In genomic region chr4:103201254-103201653, GRCh38 we compare ENCODE assay signal across 33 cellular contexts.
"Had no signal": no experiment of that assay in that cellular context is flagged by ENCODE, and none has a peak within 500 bp of the region (broad histone marks: within the 10 kb centered on the region; RNA-seq: fewer than 3 reads in every experiment).

No MANE protein-coding gene starts in this region.

- DNase-seq: activated CD4-positive, alpha-beta memory T cell treated with anti-CD3 and anti-CD28 coated beads for 36 hours; activated CD4-positive, alpha-beta T cell treated with anti-CD3 and anti-CD28 coated beads for 36 hours; activated CD4-positive, alpha-beta T cell treated with anti-CD3 and anti-CD28 coated beads, Interleukin-2, amount 10 ng/mL, durations not matched to agents 24 days and 14 days; activated CD4-positive, CD25-positive, alpha-beta regulatory T cell; activated CD4-positive, CD25-positive, alpha-beta regulatory T cell treated with anti-CD3 and anti-CD28 coated beads, Interleukin-2, amount 50 U/mL, for 72 hours; activated CD8-positive, alpha-beta memory T cell treated with anti-CD3 and anti-CD28 coated beads, Interleukin-2, amount 10 ng/mL, durations not matched to agents 7 days and 5 days; activated CD8-positive, alpha-beta memory T cell treated with anti-CD3 and anti-CD28 coated beads, Interleukin-2, amount 50 U/mL, for 4 hours; activated CD8-positive, alpha-beta T cell treated with anti-CD3 and anti-CD28 coated beads, Interleukin-2, amount 10 ng/mL, durations not matched to agents 7 days and 5 days; activated naive CD4-positive, alpha-beta T cell treated with anti-CD3 and anti-CD28 coated beads for 36 hours; activated naive CD8-positive, alpha-beta T cell treated with anti-CD3 and anti-CD28 coated beads for 36 hours; activated naive CD8-positive, alpha-beta T cell treated with anti-CD3 and anti-CD28 coated beads, Interleukin-2, amount 50 U/mL, for 24 hours; activated T-cell treated with anti-CD3 and anti-CD28 coated beads, Interleukin-2, amount 50 U/mL, for 1 hour; activated T-cell treated with anti-CD3 and anti-CD28 coated beads, Interleukin-2, amount 50 U/mL, for 48 hours; adrenal gland; amygdala; aorta; body of pancreas; caudate nucleus; cortex of kidney; dermis blood vessel endothelial cell; effector CD4-positive, alpha-beta T cell; effector memory CD8-positive, alpha-beta T cell; foreskin keratinocyte; gastrocnemius medialis; glutamatergic neuron; T-helper 1 cell; T-helper 17 cell; T1000 had no signal

- H3K27me3 ChIP-seq: adrenal gland, foreskin keratinocyte, gastrocnemius medialis had no signal

- H3K36me3 Mint-ChIP-seq: activated naive CD4-positive, alpha-beta T cell treated with anti-CD3 and anti-CD28 coated beads, Interleukin-2, amount 50 U/mL, for 24 hours had no signal

- ATAC-seq: activated CD4-positive, alpha-beta T cell treated with anti-CD3 and anti-CD28 coated beads for 36 hours; activated CD8-positive, alpha-beta memory T cell treated with anti-CD3 and anti-CD28 coated beads, Interleukin-2, amount 10 ng/mL, durations not matched to agents 7 days and 5 days; activated CD8-positive, alpha-beta T cell treated with anti-CD3 and anti-CD28 coated beads, Interleukin-2, amount 10 ng/mL, durations not matched to agents 7 days and 5 days; body of pancreas; effector memory CD8-positive, alpha-beta T cell; foreskin keratinocyte; gastrocnemius medialis; T-helper 17 cell had no signal

- H3K9me3 ChIP-seq: adrenal gland, body of pancreas, esophagus muscularis mucosa, gastrocnemius medialis had no signal

- H3K27ac ChIP-seq: adrenal gland, body of pancreas, esophagus muscularis mucosa, foreskin keratinocyte, gastrocnemius medialis had no signal

- H3K36me3 ChIP-seq: adrenal gland, esophagus muscularis mucosa, gastrocnemius medialis had no signal

- H3K4me1 ChIP-seq: foreskin keratinocyte had no signal

- H3K27ac Mint-ChIP-seq: activated CD4-positive, alpha-beta memory T cell treated with anti-CD3 and anti-CD28 coated beads for 36 hours; activated CD4-positive, alpha-beta T cell treated with anti-CD3 and anti-CD28 coated beads for 36 hours; activated CD4-positive, alpha-beta T cell treated with anti-CD3 and anti-CD28 coated beads, Interleukin-2, amount 10 ng/mL, durations not matched to agents 24 days and 14 days; activated CD8-positive, alpha-beta memory T cell treated with anti-CD3 and anti-CD28 coated beads, Interleukin-2, amount 10 ng/mL, durations not matched to agents 7 days and 5 days; activated CD8-positive, alpha-beta T cell treated with anti-CD3 and anti-CD28 coated beads, Interleukin-2, amount 10 ng/mL, durations not matched to agents 7 days and 5 days; activated naive CD4-positive, alpha-beta T cell treated with anti-CD3 and anti-CD28 coated beads for 36 hours; activated naive CD4-positive, alpha-beta T cell treated with anti-CD3 and anti-CD28 coated beads, Interleukin-2, amount 50 U/mL, for 24 hours; activated naive CD8-positive, alpha-beta T cell treated with anti-CD3 and anti-CD28 coated beads for 36 hours; activated naive CD8-positive, alpha-beta T cell treated with anti-CD3 and anti-CD28 coated beads, Interleukin-2, amount 50 U/mL, for 24 hours; activated T-helper 1 cell treated with anti-CD3 and anti-CD28 coated beads, Interleukin-12 subunit alpha, Interleukin-12 subunit beta, Interleukin-2, Interleukin-4 antibody, amounts not matched to agents 30 ng/mL and 10 ng/mL and 1 ng/mL, durations not matched to agents 14 hours and 24 hours and 36 hours; activated T-helper 2 cell treated with anti-CD3 and anti-CD28 coated beads, Interferon-gamma antibody, Interleukin-2, Interleukin-4, amounts not matched to agents 10 μg/mL and 5 μg/mL and 100 μg/mL, durations not matched to agents 14 hours and 24 hours and 36 hours; effector memory CD8-positive, alpha-beta T cell; T-helper 17 cell; T-helper 2 cell treated with Interferon-gamma antibody and Interleukin-4, amounts not matched to agents 5 μg/mL and 100 μg/mL, for 36 hours had no signal

- H3K4me3 Mint-ChIP-seq: activated CD4-positive, alpha-beta memory T cell treated with anti-CD3 and anti-CD28 coated beads for 36 hours; activated CD4-positive, alpha-beta T cell treated with anti-CD3 and anti-CD28 coated beads for 36 hours; activated CD4-positive, alpha-beta T cell treated with anti-CD3 and anti-CD28 coated beads, Interleukin-2, amount 10 ng/mL, durations not matched to agents 24 days and 14 days; activated CD8-positive, alpha-beta memory T cell treated with anti-CD3 and anti-CD28 coated beads, Interleukin-2, amount 10 ng/mL, durations not matched to agents 7 days and 5 days; activated CD8-positive, alpha-beta T cell treated with anti-CD3 and anti-CD28 coated beads, Interleukin-2, amount 10 ng/mL, durations not matched to agents 7 days and 5 days; activated naive CD4-positive, alpha-beta T cell treated with anti-CD3 and anti-CD28 coated beads for 36 hours; activated naive CD4-positive, alpha-beta T cell treated with anti-CD3 and anti-CD28 coated beads, Interleukin-2, amount 50 U/mL, for 24 hours; activated naive CD8-positive, alpha-beta T cell treated with anti-CD3 and anti-CD28 coated beads for 36 hours; activated naive CD8-positive, alpha-beta T cell treated with anti-CD3 and anti-CD28 coated beads, Interleukin-2, amount 50 U/mL, for 24 hours; activated T-helper 1 cell treated with anti-CD3 and anti-CD28 coated beads, Interleukin-12 subunit alpha, Interleukin-12 subunit beta, Interleukin-2, Interleukin-4 antibody, amounts not matched to agents 30 ng/mL and 10 ng/mL and 1 ng/mL, durations not matched to agents 14 hours and 24 hours and 36 hours; effector memory CD8-positive, alpha-beta T cell; T-helper 17 cell; T-helper 2 cell treated with Interferon-gamma antibody and Interleukin-4, amounts not matched to agents 5 μg/mL and 100 μg/mL, for 36 hours had no signal

- H3K4me3 ChIP-seq: adrenal gland, body of pancreas, esophagus muscularis mucosa, gastrocnemius medialis had no signal

- H3K9me3 Mint-ChIP-seq: activated CD4-positive, alpha-beta memory T cell treated with anti-CD3 and anti-CD28 coated beads for 36 hours; activated CD4-positive, alpha-beta T cell treated with anti-CD3 and anti-CD28 coated beads, Interleukin-2, amount 10 ng/mL, durations not matched to agents 24 days and 14 days; activated naive CD4-positive, alpha-beta T cell treated with anti-CD3 and anti-CD28 coated beads for 36 hours; activated naive CD4-positive, alpha-beta T cell treated with anti-CD3 and anti-CD28 coated beads, Interleukin-2, amount 50 U/mL, for 24 hours; activated naive CD8-positive, alpha-beta T cell treated with anti-CD3 and anti-CD28 coated beads for 36 hours; activated naive CD8-positive, alpha-beta T cell treated with anti-CD3 and anti-CD28 coated beads, Interleukin-2, amount 50 U/mL, for 24 hours; activated T-helper 1 cell treated with anti-CD3 and anti-CD28 coated beads, Interleukin-12 subunit alpha, Interleukin-12 subunit beta, Interleukin-2, Interleukin-4 antibody, amounts not matched to agents 30 ng/mL and 10 ng/mL and 1 ng/mL, durations not matched to agents 14 hours and 24 hours and 36 hours; activated T-helper 2 cell treated with anti-CD3 and anti-CD28 coated beads, Interferon-gamma antibody, Interleukin-2, Interleukin-4, amounts not matched to agents 10 μg/mL and 5 μg/mL and 100 μg/mL, durations not matched to agents 14 hours and 24 hours and 36 hours; effector memory CD8-positive, alpha-beta T cell; T-helper 2 cell treated with Interferon-gamma antibody and Interleukin-4, amounts not matched to agents 5 μg/mL and 100 μg/mL, for 36 hours had no signal
